In the genomic region with DNA sequence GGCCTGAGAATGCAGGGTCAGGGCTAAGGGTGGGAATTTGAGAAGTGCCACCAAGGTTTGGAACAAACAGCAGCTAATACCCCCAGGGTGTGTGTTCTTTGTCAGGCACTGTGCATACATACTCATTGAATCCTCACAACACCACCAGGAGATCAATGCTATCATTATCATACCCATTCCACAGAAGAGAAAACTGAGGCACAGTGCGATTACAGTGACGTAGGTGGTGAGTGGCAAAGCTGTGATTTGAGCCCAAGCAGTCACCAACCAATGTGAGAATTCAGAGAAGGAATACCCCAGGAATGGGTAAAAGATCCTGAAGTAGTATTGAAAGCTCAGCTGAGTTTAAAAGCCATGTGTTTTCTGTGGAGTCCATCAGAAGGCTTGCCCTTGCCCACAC, we compare ENCODE assay signal across 8 cellular contexts.
"Had no signal": no experiment of that assay in that cellular context is flagged by ENCODE, and none has a peak within 500 bp of the region (broad histone marks: within the 10 kb centered on the region; RNA-seq: fewer than 3 reads in every experiment).

No MANE protein-coding gene starts in this region.

- DNase-seq: H7, Karpas-422, KBM-7 had no signal

- H3K9ac ChIP-seq: KMS-11 had no signal

- H3K4me1 ChIP-seq: HAP-1 had no signal

- H3K36me3 ChIP-seq: HAP-1 had no signal

- H3K27ac Mint-ChIP-seq: GM23338 had no signal

- H3K27ac ChIP-seq: KMS-11 had no signal

- H3K4me3 Mint-ChIP-seq: GM23338 had no signal

- FAIRE-seq: HTR-8/SVneo had no signal

- H3K4me2 ChIP-seq: GM23338, KMS-11 had no signal

- ATAC-seq: GM23338, HCT116 had no signal

- H3K9me3 ChIP-seq: HAP-1 had no signal

- H3K4me3 ChIP-seq: GM23338, HAP-1 had no signal

- H2AFZ ChIP-seq: GM23338 had no signal

- H3K9me3 Mint-ChIP-seq: GM23338 had no signal
